ENCODE assay signal across 19 cellular contexts in the genomic region with DNA sequence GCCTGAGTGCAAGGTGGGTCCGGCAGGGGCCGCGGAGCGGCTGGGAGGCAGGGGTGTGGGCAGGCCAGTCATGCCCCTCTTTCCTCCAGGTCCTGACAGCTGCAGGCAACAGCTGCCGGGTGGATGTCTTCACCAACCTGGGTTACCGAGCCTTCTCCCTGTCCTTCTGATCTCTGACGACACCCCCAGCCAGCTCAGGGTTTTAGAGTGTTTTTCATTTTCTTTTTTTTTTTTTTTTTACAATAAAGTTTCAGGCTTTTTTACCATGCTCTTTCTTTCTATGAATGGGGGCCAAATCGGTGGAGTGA. TPM values are rescaled to one million over a fixed set of nuclear protein-coding genes. Genes with fewer than 3 reads are reported as not detected.
"Had no signal": no experiment of that assay in that cellular context is flagged by ENCODE, and none has a peak within 500 bp of the region (broad histone marks: within the 10 kb centered on the region; RNA-seq: fewer than 3 reads in every experiment).

No MANE protein-coding gene starts in this region.

- H3K4me3 ChIP-seq: breast epithelium, upper lobe of left lung had no signal

- H3K4me3 Mint-ChIP-seq: activated naive CD4-positive, alpha-beta T cell treated with anti-CD3 and anti-CD28 coated beads for 36 hours; activated naive CD8-positive, alpha-beta T cell treated with anti-CD3 and anti-CD28 coated beads, Interleukin-2, amount 50 U/mL, for 24 hours; stimulated activated naive CD8-positive, alpha-beta T cell treated with anti-CD3 and anti-CD28 coated beads, Interleukin-15, Interleukin-2, amounts not matched to agents 100 ng/mL and 50 ng/mL, for 24 hours had no signal

- H3K27ac ChIP-seq: breast epithelium, epithelial cell of prostate, heart left ventricle, suprapubic skin had no signal

- H3K27ac Mint-ChIP-seq: activated naive CD4-positive, alpha-beta T cell treated with anti-CD3 and anti-CD28 coated beads for 36 hours; activated naive CD8-positive, alpha-beta T cell treated with anti-CD3 and anti-CD28 coated beads, Interleukin-2, amount 50 U/mL, for 24 hours; activated T-helper 2 cell treated with anti-CD3 and anti-CD28 coated beads, Interferon-gamma antibody, Interleukin-2, Interleukin-4, amounts not matched to agents 10 μg/mL and 5 μg/mL and 100 μg/mL, durations not matched to agents 14 hours and 24 hours and 36 hours; dendritic cell treated with granulocyte-macrophage colony-stimulating factor and Interleukin-4, amounts not matched to agents 40 ng/mL and 50 ng/mL, for 4 days; effector memory CD8-positive, alpha-beta T cell; immature natural killer cell; natural killer cell treated with Interleukin-12 subunit alpha and Interleukin-12 subunit beta and Interleukin-15 and Interleukin-18, amount 100 ng/mL, for 72 hours; stimulated activated naive CD8-positive, alpha-beta T cell treated with anti-CD3 and anti-CD28 coated beads, Interleukin-15, Interleukin-2, amounts not matched to agents 100 ng/mL and 50 ng/mL, for 24 hours had no signal

- DNase-seq: mesendoderm, T1000 had no signal

- H3K9me3 ChIP-seq: breast epithelium, heart left ventricle, suprapubic skin, upper lobe of left lung had no signal

- H3K9me3 Mint-ChIP-seq: activated naive CD4-positive, alpha-beta T cell treated with anti-CD3 and anti-CD28 coated beads for 36 hours; activated naive CD8-positive, alpha-beta T cell treated with anti-CD3 and anti-CD28 coated beads, Interleukin-2, amount 50 U/mL, for 24 hours; activated T-helper 2 cell treated with anti-CD3 and anti-CD28 coated beads, Interferon-gamma antibody, Interleukin-2, Interleukin-4, amounts not matched to agents 10 μg/mL and 5 μg/mL and 100 μg/mL, durations not matched to agents 14 hours and 24 hours and 36 hours; dendritic cell treated with granulocyte-macrophage colony-stimulating factor and Interleukin-4, amounts not matched to agents 40 ng/mL and 50 ng/mL, for 4 days; effector memory CD8-positive, alpha-beta T cell; natural killer cell treated with Interleukin-12 subunit alpha and Interleukin-12 subunit beta and Interleukin-15 and Interleukin-18, amount 100 ng/mL, for 72 hours; stimulated activated naive CD8-positive, alpha-beta T cell treated with anti-CD3 and anti-CD28 coated beads, Interleukin-15, Interleukin-2, amounts not matched to agents 100 ng/mL and 50 ng/mL, for 24 hours had no signal

- H3K36me3 Mint-ChIP-seq: natural killer cell treated with Interleukin-12 subunit alpha and Interleukin-12 subunit beta and Interleukin-15 and Interleukin-18, amount 100 ng/mL, for 72 hours had no signal

- H3K27me3 ChIP-seq: breast epithelium had no signal

- H3K36me3 ChIP-seq: breast epithelium had no signal

RNA-seq across cellular contexts. Expression of gene BICDL2, which starts 9.3 kb away (rescaled TPM):
- total RNA-seq: activated naive CD4-positive, alpha-beta T cell treated with anti-CD3 and anti-CD28 coated beads for 36 hours; fibroblast of lung; frontal cortex; heart left ventricle had no signal
- polyA plus RNA-seq: fibroblast of lung, immature natural killer cell had no signal

RNA-seq across cellular contexts. Expression of gene CLDN6, which starts 9.5 kb away (rescaled TPM):
- total RNA-seq: activated naive CD4-positive, alpha-beta T cell treated with anti-CD3 and anti-CD28 coated beads for 36 hours; activated T-helper 2 cell treated with anti-CD3 and anti-CD28 coated beads, Interferon-gamma antibody, Interleukin-2, Interleukin-4, amounts not matched to agents 10 μg/mL and 5 μg/mL and 100 μg/mL, durations not matched to agents 14 hours and 24 hours and 36 hours; aorta; breast epithelium; fibroblast of lung; heart left ventricle; lower leg skin; natural killer cell treated with Interleukin-12 subunit alpha and Interleukin-12 subunit beta and Interleukin-15 and Interleukin-18, amount 100 ng/mL, for 72 hours; suprapubic skin had no signal
- polyA plus RNA-seq: aorta, immature natural killer cell had no signal
